ENCODE assay signal across 1 cellular context in genomic region chr7:127578711-127579275, GRCh38.
TF ChIP-seq lines count a peak whose summit lies in the region.

No MANE protein-coding gene starts in this region.

TF ChIP-seq in IMR-90, 13 proteins besides CTCF, POLR2A, EP300 and RAD21 (continued from another document):
- no peak for TF ChIP-seq USF2 (IDR thresholded peaks at IDR 0.05; ENCODE audit: low read depth, low read length)
- no peak for TF ChIP-seq CEBPB (IDR thresholded peaks at IDR 0.05; ENCODE audit: low read depth, low read length)
- TF ChIP-seq ELK1 (IDR thresholded peaks at IDR 0.05; ENCODE audit: borderline replicate concordance, low read depth, low read length) = no peak
- TF ChIP-seq RCOR1 (IDR thresholded peaks at IDR 0.05; ENCODE audit: insufficient replicate concordance, low read length) = no peak
- no peak for TF ChIP-seq SMC3 (IDR thresholded peaks at IDR 0.05; ENCODE audit: low read depth, low read length)
- TF ChIP-seq FOS (IDR thresholded peaks at IDR 0.05; ENCODE audit: low read depth, low read length) = no peak
- no peak for TF ChIP-seq MXI1 (IDR thresholded peaks at IDR 0.05; ENCODE audit: borderline replicate concordance, low read depth, low read length)
- TF ChIP-seq BHLHE40 (IDR thresholded peaks at IDR 0.05; ENCODE audit: low read depth, low read length) = no peak
- no peak for TF ChIP-seq NFE2L2 (IDR thresholded peaks at IDR 0.05; ENCODE audit: low read depth, low read length)
- no peak for TF ChIP-seq MAZ (IDR thresholded peaks at IDR 0.05; ENCODE audit: borderline replicate concordance, low read depth, low read length)
- TF ChIP-seq CHD1 (IDR thresholded peaks at IDR 0.05; ENCODE audit: low read depth, low read length) = no peak
